In genomic region chr12:1919284-1919683, GRCh38 we compare ENCODE assay signal across 16 cellular contexts. TPM values are rescaled to one million over a fixed set of nuclear protein-coding genes. Genes with fewer than 3 reads are reported as not detected.
DNase-seq lines count a peak whose midpoint lies in the region; ATAC-seq and TF ChIP-seq lines count a peak whose summit lies in the region.
"Had no signal": no experiment of that assay in that cellular context is flagged by ENCODE, and none has a peak within 500 bp of the region (broad histone marks: within the 10 kb centered on the region; RNA-seq: fewer than 3 reads in every experiment).

No MANE protein-coding gene starts in this region.

- peaks cover 13% of the 10 kb centered on the region for H3K27me3 Mint-ChIP-seq in nephron progenitor cell (ENCODE audit: low read depth, poor library complexity)
- peaks cover 3% of the 10 kb centered on the region for H3K27me3 Mint-ChIP-seq in activated T-helper 17 cell treated with anti-CD3 and anti-CD28 coated beads, Interleukin-2, amount 50 U/mL, for 72 hours

- no peaks in the 10 kb centered on the region for H3K27me3 ChIP-seq in WERI-Rb-1 (ENCODE audit: insufficient read depth, low read depth, severe bottlenecking)
- H3K27me3 ChIP-seq in transverse colon, result peaks cover 3% of the 10 kb centered on the region
- H3K27me3 ChIP-seq: gastrocnemius medialis, pancreas had no signal

- H3K4me3 ChIP-seq in WERI-Rb-1 (ENCODE audit: low read depth, low read length), result peak overlapping the region; percentile 54
- no peak overlapping the region for H3K4me3 ChIP-seq in transverse colon
- H3K4me3 ChIP-seq: GM12878 had no signal

- H3K9me3 Mint-ChIP-seq in nephron progenitor cell, result no peaks in the 10 kb centered on the region
- H3K9me3 Mint-ChIP-seq in activated T-helper 17 cell treated with anti-CD3 and anti-CD28 coated beads, Interleukin-2, amount 50 U/mL, for 72 hours, result no peaks in the 10 kb centered on the region

- no peaks in the 10 kb centered on the region for H3K9me3 ChIP-seq in WERI-Rb-1 (ENCODE audit: severe bottlenecking)
- H3K9me3 ChIP-seq in transverse colon, result no peaks in the 10 kb centered on the region
- H3K9me3 ChIP-seq: gastrocnemius medialis, pancreas had no signal

- WGBS in transverse colon (ENCODE audit: low coverage in 1 of 2), 2 donors, result 83 to 85% methylated on average over 1 to 5 of the region's 5 CpGs

- TF ChIP-seq POLR2A in transverse colon (IDR thresholded peaks at IDR 0.05), result no peak

- in situ Hi-C loops in transverse colon (cut with MboI; ENCODE audit: low pct_ligation_motif_present in 1 of 4, low pct_unique_long_range_greater_than_20kb in 1 of 4, low sequenced_read_pairs in 3 of 4), result no loop called here

- no peak for ATAC-seq in GM21717 (IDR thresholded peaks at IDR 0.05; ENCODE audit: unreplicated experiment)
- ATAC-seq in activated T-helper 17 cell treated with anti-CD3 and anti-CD28 coated beads, Interleukin-2, amount 50 U/mL, for 72 hours (replicated peaks), result no peak
- ATAC-seq: gastrocnemius medialis, GM12878, pancreas, Right ventricle myocardium inferior had no signal

- DNase-seq in Ammon's horn (ENCODE audit: low spot score) (peak; percentile 2), GM10266 (ENCODE audit: extremely low spot score) (peak; percentile 8), WERI-Rb-1 (peak; percentile 80), nephron progenitor cell (no peak), transverse colon (no peak), midbrain (lab: John Stamatoyannopoulos, UW) (no peak)
- DNase-seq: activated naive CD4-positive, alpha-beta T cell treated with anti-CD3 and anti-CD28 coated beads, Interleukin-2, amount 10 ng/mL, durations not matched to agents 7 days and 5 days; DND-41; gastrocnemius medialis; MM.1S; NCI-H2107 had no signal

- peaks cover 83% of the 10 kb centered on the region for H3K4me1 Mint-ChIP-seq in nephron progenitor cell
- H3K4me1 Mint-ChIP-seq in activated T-helper 17 cell treated with anti-CD3 and anti-CD28 coated beads, Interleukin-2, amount 50 U/mL, for 72 hours, result peaks cover 16% of the 10 kb centered on the region

- no peak for TF ChIP-seq CTCF in GM10266 (IDR thresholded peaks at IDR 0.05; ENCODE audit: control insufficient read depth, insufficient read depth, low read depth, missing control alignments)
- no peak for TF ChIP-seq CTCF in WERI-Rb-1 (IDR thresholded peaks at IDR 0.05; ENCODE audit: low read depth, low read length)
- TF ChIP-seq CTCF in nephron progenitor cell (IDR thresholded peaks at IDR 0.05), result no peak
- no peak for TF ChIP-seq CTCF in transverse colon (IDR thresholded peaks at IDR 0.05)

- intact Hi-C loops in transverse colon (cut with DNase I; ENCODE audit: low total_unique reads), result loop anchor here (5.0 kb wide), 1 partner anchor 112 kb away; no protein-coding TSS in a partner anchor

- H3K27ac ChIP-seq in WERI-Rb-1 (peak overlapping the region; percentile 89), transverse colon (no peak overlapping the region)
- H3K27ac ChIP-seq: gastrocnemius medialis, pancreas had no signal

- H3K4me3 Mint-ChIP-seq in nephron progenitor cell, result peak overlapping the region; percentile 22
- no peak overlapping the region for H3K4me3 Mint-ChIP-seq in activated T-helper 17 cell treated with anti-CD3 and anti-CD28 coated beads, Interleukin-2, amount 50 U/mL, for 72 hours
- H3K4me3 Mint-ChIP-seq: activated naive CD4-positive, alpha-beta T cell treated with anti-CD3 and anti-CD28 coated beads, Interleukin-2, amount 10 ng/mL, durations not matched to agents 7 days and 5 days had no signal

- H3K27ac Mint-ChIP-seq in nephron progenitor cell, result no peak overlapping the region
- H3K27ac Mint-ChIP-seq in activated T-helper 17 cell treated with anti-CD3 and anti-CD28 coated beads, Interleukin-2, amount 50 U/mL, for 72 hours, result no peak overlapping the region
- H3K27ac Mint-ChIP-seq: activated naive CD4-positive, alpha-beta T cell treated with anti-CD3 and anti-CD28 coated beads, Interleukin-2, amount 10 ng/mL, durations not matched to agents 7 days and 5 days had no signal

- no peak for TF ChIP-seq EP300 in transverse colon (IDR thresholded peaks at IDR 0.05; ENCODE audit: low read depth)

- H3K36me3 Mint-ChIP-seq in nephron progenitor cell (ENCODE audit: low read depth), result no peaks in the 10 kb centered on the region
- no peaks in the 10 kb centered on the region for H3K36me3 Mint-ChIP-seq in activated T-helper 17 cell treated with anti-CD3 and anti-CD28 coated beads, Interleukin-2, amount 50 U/mL, for 72 hours (ENCODE audit: low read depth)

- H3K36me3 ChIP-seq in WERI-Rb-1, result no peaks in the 10 kb centered on the region
- no peaks in the 10 kb centered on the region for H3K36me3 ChIP-seq in transverse colon
- H3K36me3 ChIP-seq: gastrocnemius medialis, pancreas had no signal

- H3K4me1 ChIP-seq in transverse colon, result peaks cover 0 to 5% (median 2%) of the 10 kb centered on the region in 4 donors
- H3K4me1 ChIP-seq: pancreas had no signal

RNA-seq across cellular contexts. Expression of gene CACNA2D4, which starts 0.8 kb away (rescaled TPM):
- total RNA-seq in transverse colon, result 10 to 100 TPM in 1 of 4 donors, 1 to 10 TPM in 2, not detected in 1; 6.5 to 22.8 (median 7.2) TPM
- total RNA-seq in activated T-helper 17 cell treated with anti-CD3 and anti-CD28 coated beads, Interleukin-2, amount 50 U/mL, for 72 hours, result 10 to 100 TPM; 13.7 to 23.0 TPM

Comparison
In these comparisons a context has a peak if more than half of its experiments do, and no peak if none do; other contexts are left out.
1. DNase-seq: peak in Ammon's horn (single experiment), GM10266 (single experiment) and WERI-Rb-1 (single experiment); none in nephron progenitor cell (single experiment), transverse colon (single experiment) and midbrain (single experiment).